In the genomic region with DNA sequence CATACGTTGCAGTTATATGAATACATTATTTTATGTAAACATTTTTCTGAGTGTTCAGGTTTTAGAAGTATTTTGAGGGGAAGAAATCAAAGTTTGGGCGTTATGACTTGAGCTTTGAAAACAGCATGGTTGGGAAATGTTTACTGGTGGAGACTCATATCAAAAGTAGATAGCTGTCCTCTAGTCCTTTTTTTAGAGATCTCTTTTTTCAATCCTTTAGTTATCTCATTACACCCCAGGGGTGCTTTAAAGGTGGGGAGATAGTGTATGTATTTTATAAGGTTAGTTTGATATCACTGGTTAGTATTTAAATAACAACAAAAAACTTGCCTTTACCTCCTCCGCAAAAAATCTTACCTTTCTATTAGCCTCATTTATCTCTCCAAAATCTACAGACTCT, we compare ENCODE assay signal across 8 cellular contexts. TPM values are rescaled to one million over a fixed set of nuclear protein-coding genes. Genes with fewer than 3 reads are reported as not detected.
A peak's percentile ranks its signal among the peaks of the same experiment; 100 is the strongest.
DNase-seq lines count a peak whose midpoint lies in the region; ATAC-seq and TF ChIP-seq lines count a peak whose summit lies in the region.

No MANE protein-coding gene starts in this region.

- peak overlapping the region; percentile 71 for H3K4me2 ChIP-seq in parathyroid adenoma (ENCODE audit: low read length)

- H3K27me3 ChIP-seq in Caco-2 (replicated peaks; ENCODE audit: control insufficient read depth, insufficient read depth, low read length): no peaks in the 10 kb centered on the region
- H3K27me3 ChIP-seq in NT2/D1 (ENCODE audit: insufficient read depth, insufficient read length): no peaks in the 10 kb centered on the region
- H3K27me3 ChIP-seq in parathyroid adenoma (ENCODE audit: control insufficient read depth, insufficient read depth, low read length): no peaks in the 10 kb centered on the region
- H3K27me3 ChIP-seq in colonic mucosa: no peaks in the 10 kb centered on the region

- no peaks in the 10 kb centered on the region for H3K27me3 Mint-ChIP-seq in Caco-2 (ENCODE audit: insufficient read depth, unreplicated experiment)
- no peaks in the 10 kb centered on the region for H3K27me3 Mint-ChIP-seq in effector memory CD8-positive, alpha-beta T cell

- CTCF ChIA-PET in Caco-2 (lab: Charles Lee): interaction anchor here (0.9 kb wide), 1 partner anchor 95 kb away, joined by 3 read pairs; a partner anchor contains a TSS

- peak overlapping the region; percentile 36 for H3K27ac Mint-ChIP-seq in Caco-2 (ENCODE audit: unreplicated experiment)
- peak overlapping the region; percentile 66 to 80 for H3K27ac Mint-ChIP-seq in effector memory CD8-positive, alpha-beta T cell

- H3K9me3 ChIP-seq in Caco-2 (no peaks in the 10 kb centered on the region), NT2/D1 (ENCODE audit: insufficient read depth, low read length) (no peaks in the 10 kb centered on the region), parathyroid adenoma (ENCODE audit: control insufficient read depth, low read length) (no peaks in the 10 kb centered on the region), colonic mucosa (no peaks in the 10 kb centered on the region)

- H2AFZ ChIP-seq in parathyroid adenoma: no peak overlapping the region

- intact Hi-C loops in Caco-2 (cut with micrococcal nuclease; ENCODE audit: unreplicated experiment): loop anchor here (5.0 kb wide), 2 partner anchors 263 to 723 kb away; a partner anchor contains a TSS
- intact Hi-C loops in colonic mucosa (cut with DNase I): loop anchor here (10.0 kb wide), 2 partner anchors 190 to 720 kb away; a partner anchor contains a TSS

- H3K27ac ChIP-seq in parathyroid adenoma (no peak overlapping the region), colonic mucosa (no peak overlapping the region)

- POLR2A ChIA-PET in Caco-2 (lab: Charles Lee): interaction anchor here (3.2 kb wide), 1 partner anchor 66 kb away, joined by 19 read pairs; a partner anchor contains a TSS

- H3K9ac ChIP-seq in NT2/D1 (ENCODE audit: insufficient read length, low read depth) (no peak overlapping the region), parathyroid adenoma (no peak overlapping the region), colonic mucosa (ENCODE audit: low read depth in 2 of 2, low read length in 2 of 2) (no peak overlapping the region)

- H3K9me3 Mint-ChIP-seq in Caco-2 (ENCODE audit: unreplicated experiment): no peaks in the 10 kb centered on the region
- H3K9me3 Mint-ChIP-seq in effector memory CD8-positive, alpha-beta T cell: no peaks in the 10 kb centered on the region

- TF ChIP-seq CTCF in Caco-2 (IDR thresholded peaks at IDR 0.05; ENCODE audit: insufficient read depth in 1 of 2, low read depth in 1 of 2, low read length in 1 of 2, severe bottlenecking in 1 of 2, unreplicated experiment in 1 of 2) (no peak), parathyroid adenoma (IDR thresholded peaks at IDR 0.05) (no peak), colonic mucosa (IDR thresholded peaks at IDR 0.05) (no peak)

- peaks cover 7% of the 10 kb centered on the region for H3K4me1 Mint-ChIP-seq in Caco-2 (ENCODE audit: low read depth, unreplicated experiment)
- peaks cover 23 to 49% of the 10 kb centered on the region in 2 donors for H3K4me1 Mint-ChIP-seq in effector memory CD8-positive, alpha-beta T cell (ENCODE audit: low read depth in 2 of 2)

- H3K4me3 ChIP-seq in Caco-2 (ENCODE audit: low read depth, low read length) (no peak overlapping the region; the same call in 1 of the 2 replicates), NT2/D1 (ENCODE audit: insufficient read length, low read depth) (peak overlapping the region; percentile 93), parathyroid adenoma (ENCODE audit: low read depth, low read length) (no peak overlapping the region), colonic mucosa (no peak overlapping the region)

- H3K36me3 ChIP-seq in Caco-2 (ENCODE audit: control insufficient read depth, insufficient read depth, low read length) (no peaks in the 10 kb centered on the region), NT2/D1 (ENCODE audit: insufficient read depth, insufficient read length, low read length) (peaks cover 20% of the 10 kb centered on the region), parathyroid adenoma (ENCODE audit: control insufficient read depth, insufficient read depth, low read length) (no peaks in the 10 kb centered on the region), colonic mucosa (no peaks in the 10 kb centered on the region)

- BruUV-seq in Caco-2 (replicated peaks; lab: Mats Ljungman, UMichigan): no TSS peak

- peaks cover 19% of the 10 kb centered on the region for H3K36me3 Mint-ChIP-seq in Caco-2 (ENCODE audit: insufficient read depth, unreplicated experiment)
- peaks cover 22% of the 10 kb centered on the region for H3K36me3 Mint-ChIP-seq in effector memory CD8-positive, alpha-beta T cell (ENCODE audit: insufficient read depth)

- ATAC-seq in effector memory CD8-positive, alpha-beta T cell (replicated peaks): no peak
- no peak for ATAC-seq in HG02973 (IDR thresholded peaks at IDR 0.05; ENCODE audit: unreplicated experiment)

- DNase-seq in Caco-2: no peak
- DNase-seq in NT2/D1 (ENCODE audit: low read depth, low spot score): no peak
- no peak for DNase-seq in effector memory CD8-positive, alpha-beta T cell
- DNase-seq in mesenteric fat pad (ENCODE audit: low spot score): no peak
- DNase-seq in colonic mucosa: no peak
- no peak for DNase-seq in Ammon's horn (ENCODE audit: low spot score)

- H3K4me1 ChIP-seq in Caco-2 (peaks cover 14% of the 10 kb centered on the region; the same call in 1 of the 2 replicates), NT2/D1 (ENCODE audit: insufficient read depth, insufficient read length) (no peaks in the 10 kb centered on the region), parathyroid adenoma (peaks cover 7% of the 10 kb centered on the region), colonic mucosa (peaks cover 18% of the 10 kb centered on the region)

- H3K79me2 ChIP-seq in parathyroid adenoma: peaks cover 25% of the 10 kb centered on the region

- H3K4me3 Mint-ChIP-seq in Caco-2 (ENCODE audit: unreplicated experiment): peak overlapping the region; percentile 99
- peak overlapping the region; percentile 89 to 91 for H3K4me3 Mint-ChIP-seq in effector memory CD8-positive, alpha-beta T cell

RNA-seq across cellular contexts. Expression of a gene that starts 2.3 kb away (rescaled TPM):
- 59.2 and 60.9 TPM in 2 replicates for total RNA-seq in Caco-2 (2022)
- total RNA-seq in mesenteric fat pad: 53.9 TPM
- total RNA-seq in colonic mucosa: 10 to 100 TPM; 44.4 to 66.0 TPM
